27 cellular contexts compared by ENCODE assay signal in genomic region chr6:102679844-102680243, GRCh38.
"Had no signal": no experiment of that assay in that cellular context is flagged by ENCODE, and none has a peak within 500 bp of the region (broad histone marks: within the 10 kb centered on the region; RNA-seq: fewer than 3 reads in every experiment).

No MANE protein-coding gene starts in this region.

- H3K36me3 Mint-ChIP-seq: activated CD8-positive, alpha-beta memory T cell treated with anti-CD3 and anti-CD28 coated beads, Interleukin-2, amount 10 ng/mL, durations not matched to agents 7 days and 5 days; activated naive CD4-positive, alpha-beta T cell treated with anti-CD3 and anti-CD28 coated beads, Interleukin-2, amount 50 U/mL, for 24 hours; WTC11 had no signal

- H3K27me3 ChIP-seq: brain microvascular endothelial cell had no signal

- H3K27ac ChIP-seq: brain microvascular endothelial cell had no signal

- ATAC-seq: activated CD8-positive, alpha-beta memory T cell treated with anti-CD3 and anti-CD28 coated beads, Interleukin-2, amount 10 ng/mL, durations not matched to agents 7 days and 5 days; activated naive CD8-positive, alpha-beta T cell treated with anti-CD3 and anti-CD28 coated beads, Interleukin-2, amount 50 U/mL, for 24 hours; Right ventricle myocardium inferior; T-helper 17 cell; WTC11 had no signal

- H3K36me3 ChIP-seq: brain microvascular endothelial cell had no signal

- DNase-seq: activated CD4-positive, alpha-beta T cell treated with anti-CD3 and anti-CD28 coated beads for 48 hours; activated CD4-positive, alpha-beta T cell treated with anti-CD3 and anti-CD28 coated beads, Interleukin-2, amount 50 U/mL, for 4 hours; activated CD4-positive, CD25-positive, alpha-beta regulatory T cell treated with anti-CD3 and anti-CD28 coated beads, Interleukin-2, amount 50 U/mL, for 72 hours; activated CD8-positive, alpha-beta memory T cell treated with anti-CD3 and anti-CD28 coated beads, Interleukin-2, amount 10 ng/mL, durations not matched to agents 7 days and 5 days; activated effector memory CD4-positive, alpha-beta T cell treated with Interleukin-2 at 50 U/mL for 16 hours; activated naive CD4-positive, alpha-beta T cell; activated naive CD8-positive, alpha-beta T cell treated with anti-CD3 and anti-CD28 coated beads, Interleukin-2, amount 50 U/mL, for 24 hours; activated T-cell treated with anti-CD3 and anti-CD28 coated beads, Interleukin-2, amount 50 U/mL, for 24 hours; brain microvascular endothelial cell; cerebellar nuclear complex; Karpas-422; MM.1S; NCI-H1105; NCI-H1436 treated with DMSO at 0.1 percent for 48 hours; NCI-H187; NCI-H2081; NCI-H2171; NCI-H2227 treated with DMSO at 0.1 percent for 48 hours; NCI-H526; NCI-H82; RPMI8226; T-helper 17 cell; T-helper 9 cell had no signal

- H3K4me3 Mint-ChIP-seq: activated CD8-positive, alpha-beta memory T cell treated with anti-CD3 and anti-CD28 coated beads, Interleukin-2, amount 10 ng/mL, durations not matched to agents 7 days and 5 days; activated naive CD4-positive, alpha-beta T cell treated with anti-CD3 and anti-CD28 coated beads, Interleukin-2, amount 50 U/mL, for 24 hours; activated naive CD8-positive, alpha-beta T cell treated with anti-CD3 and anti-CD28 coated beads, Interleukin-2, amount 50 U/mL, for 24 hours; activated T-cell treated with anti-CD3 and anti-CD28 coated beads, Interleukin-2, amount 50 U/mL, for 24 hours; activated T-helper 1 cell treated with anti-CD3 and anti-CD28 coated beads, Interleukin-12 subunit alpha, Interleukin-12 subunit beta, Interleukin-2, Interleukin-4 antibody, amounts not matched to agents 30 ng/mL and 10 ng/mL and 1 ng/mL, durations not matched to agents 14 hours and 24 hours and 36 hours; T-helper 17 cell; WTC11 had no signal

- H3K4me1 Mint-ChIP-seq: activated CD8-positive, alpha-beta memory T cell treated with anti-CD3 and anti-CD28 coated beads, Interleukin-2, amount 10 ng/mL, durations not matched to agents 7 days and 5 days; activated naive CD4-positive, alpha-beta T cell treated with anti-CD3 and anti-CD28 coated beads, Interleukin-2, amount 50 U/mL, for 24 hours; activated naive CD8-positive, alpha-beta T cell treated with anti-CD3 and anti-CD28 coated beads, Interleukin-2, amount 50 U/mL, for 24 hours; T-helper 17 cell; WTC11 had no signal

- H3K27ac Mint-ChIP-seq: activated CD8-positive, alpha-beta memory T cell treated with anti-CD3 and anti-CD28 coated beads, Interleukin-2, amount 10 ng/mL, durations not matched to agents 7 days and 5 days; activated naive CD4-positive, alpha-beta T cell treated with anti-CD3 and anti-CD28 coated beads, Interleukin-2, amount 50 U/mL, for 24 hours; activated naive CD8-positive, alpha-beta T cell treated with anti-CD3 and anti-CD28 coated beads, Interleukin-2, amount 50 U/mL, for 24 hours; activated T-cell treated with anti-CD3 and anti-CD28 coated beads, Interleukin-2, amount 50 U/mL, for 24 hours; activated T-helper 1 cell treated with anti-CD3 and anti-CD28 coated beads, Interleukin-12 subunit alpha, Interleukin-12 subunit beta, Interleukin-2, Interleukin-4 antibody, amounts not matched to agents 30 ng/mL and 10 ng/mL and 1 ng/mL, durations not matched to agents 14 hours and 24 hours and 36 hours; T-helper 17 cell; WTC11 had no signal

- H3K9me3 Mint-ChIP-seq: activated naive CD4-positive, alpha-beta T cell treated with anti-CD3 and anti-CD28 coated beads, Interleukin-2, amount 50 U/mL, for 24 hours; activated naive CD8-positive, alpha-beta T cell treated with anti-CD3 and anti-CD28 coated beads, Interleukin-2, amount 50 U/mL, for 24 hours; activated T-cell treated with anti-CD3 and anti-CD28 coated beads, Interleukin-2, amount 50 U/mL, for 24 hours; activated T-helper 1 cell treated with anti-CD3 and anti-CD28 coated beads, Interleukin-12 subunit alpha, Interleukin-12 subunit beta, Interleukin-2, Interleukin-4 antibody, amounts not matched to agents 30 ng/mL and 10 ng/mL and 1 ng/mL, durations not matched to agents 14 hours and 24 hours and 36 hours; WTC11 had no signal

- H3K27me3 Mint-ChIP-seq: activated CD8-positive, alpha-beta memory T cell treated with anti-CD3 and anti-CD28 coated beads, Interleukin-2, amount 10 ng/mL, durations not matched to agents 7 days and 5 days; activated naive CD4-positive, alpha-beta T cell treated with anti-CD3 and anti-CD28 coated beads, Interleukin-2, amount 50 U/mL, for 24 hours; activated naive CD8-positive, alpha-beta T cell treated with anti-CD3 and anti-CD28 coated beads, Interleukin-2, amount 50 U/mL, for 24 hours; activated T-cell treated with anti-CD3 and anti-CD28 coated beads, Interleukin-2, amount 50 U/mL, for 24 hours; T-helper 17 cell had no signal
